In genomic region chr15:63195257-63196023, GRCh38 we compare ENCODE assay signal across 1 cellular context.
TF ChIP-seq lines count a peak whose summit lies in the region.

No MANE protein-coding gene starts in this region.

TF ChIP-seq in IMR-90, 13 proteins besides CTCF, POLR2A, EP300 and RAD21:
- TF ChIP-seq RCOR1 (IDR thresholded peaks at IDR 0.05; ENCODE audit: insufficient replicate concordance, low read length) (no peak), NFE2L2 (IDR thresholded peaks at IDR 0.05; ENCODE audit: low read depth, low read length) (no peak), USF2 (IDR thresholded peaks at IDR 0.05; ENCODE audit: low read depth, low read length) (no peak)
